Comparison of ENCODE assay signal across 1 cellular context in the genomic region with DNA sequence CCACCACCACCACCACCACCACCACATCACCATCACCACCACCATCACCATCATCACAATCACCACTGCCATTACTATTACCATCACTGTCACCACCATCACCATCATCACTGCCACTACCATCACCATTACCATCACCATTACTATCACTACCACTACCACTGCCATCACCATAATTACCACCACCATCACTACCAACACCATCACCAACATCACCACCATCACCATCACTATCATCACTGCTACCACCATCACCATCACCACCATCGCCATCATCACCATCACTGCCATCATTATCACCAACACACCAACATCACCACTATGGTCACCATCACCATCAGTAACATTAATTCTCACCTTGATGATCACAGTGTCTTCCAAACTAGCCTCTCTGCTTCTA.
A peak's percentile ranks its signal among the peaks of the same experiment; 100 is the strongest.
TF ChIP-seq lines count a peak whose summit lies in the region.

No MANE protein-coding gene starts in this region.

TF ChIP-seq in GM12878, 131 proteins besides CTCF, POLR2A, EP300 and RAD21:
- TF ChIP-seq FOXK2 (IDR thresholded peaks at IDR 0.05) (no peak), STAT1 (conservative IDR thresholded peaks at IDR 0.05) (no peak), ZNF217 (IDR thresholded peaks at IDR 0.05) (no peak), HDGF (IDR thresholded peaks at IDR 0.05) (peak; percentile 92), NBN (IDR thresholded peaks at IDR 0.05) (0 out of 2 replicates have a peak, but pooled peaks have one; percentile 43)
- TF ChIP-seq, protein P1, sequence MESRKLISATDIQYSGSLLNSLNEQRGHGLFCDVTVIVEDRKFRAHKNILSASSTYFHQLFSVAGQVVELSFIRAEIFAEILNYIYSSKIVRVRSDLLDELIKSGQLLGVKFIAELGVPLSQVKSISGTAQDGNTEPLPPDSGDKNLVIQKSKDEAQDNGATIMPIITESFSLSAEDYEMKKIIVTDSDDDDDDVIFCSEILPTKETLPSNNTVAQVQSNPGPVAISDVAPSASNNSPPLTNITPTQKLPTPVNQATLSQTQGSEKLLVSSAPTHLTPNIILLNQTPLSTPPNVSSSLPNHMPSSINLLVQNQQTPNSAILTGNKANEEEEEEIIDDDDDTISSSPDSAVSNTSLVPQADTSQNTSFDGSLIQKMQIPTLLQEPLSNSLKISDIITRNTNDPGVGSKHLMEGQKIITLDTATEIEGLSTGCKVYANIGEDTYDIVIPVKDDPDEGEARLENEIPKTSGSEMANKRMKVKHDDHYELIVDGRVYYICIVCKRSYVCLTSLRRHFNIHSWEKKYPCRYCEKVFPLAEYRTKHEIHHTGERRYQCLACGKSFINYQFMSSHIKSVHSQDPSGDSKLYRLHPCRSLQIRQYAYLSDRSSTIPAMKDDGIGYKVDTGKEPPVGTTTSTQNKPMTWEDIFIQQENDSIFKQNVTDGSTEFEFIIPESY (IDR thresholded peaks at IDR 0.05) = no peak
- TF ChIP-seq, protein P2, sequence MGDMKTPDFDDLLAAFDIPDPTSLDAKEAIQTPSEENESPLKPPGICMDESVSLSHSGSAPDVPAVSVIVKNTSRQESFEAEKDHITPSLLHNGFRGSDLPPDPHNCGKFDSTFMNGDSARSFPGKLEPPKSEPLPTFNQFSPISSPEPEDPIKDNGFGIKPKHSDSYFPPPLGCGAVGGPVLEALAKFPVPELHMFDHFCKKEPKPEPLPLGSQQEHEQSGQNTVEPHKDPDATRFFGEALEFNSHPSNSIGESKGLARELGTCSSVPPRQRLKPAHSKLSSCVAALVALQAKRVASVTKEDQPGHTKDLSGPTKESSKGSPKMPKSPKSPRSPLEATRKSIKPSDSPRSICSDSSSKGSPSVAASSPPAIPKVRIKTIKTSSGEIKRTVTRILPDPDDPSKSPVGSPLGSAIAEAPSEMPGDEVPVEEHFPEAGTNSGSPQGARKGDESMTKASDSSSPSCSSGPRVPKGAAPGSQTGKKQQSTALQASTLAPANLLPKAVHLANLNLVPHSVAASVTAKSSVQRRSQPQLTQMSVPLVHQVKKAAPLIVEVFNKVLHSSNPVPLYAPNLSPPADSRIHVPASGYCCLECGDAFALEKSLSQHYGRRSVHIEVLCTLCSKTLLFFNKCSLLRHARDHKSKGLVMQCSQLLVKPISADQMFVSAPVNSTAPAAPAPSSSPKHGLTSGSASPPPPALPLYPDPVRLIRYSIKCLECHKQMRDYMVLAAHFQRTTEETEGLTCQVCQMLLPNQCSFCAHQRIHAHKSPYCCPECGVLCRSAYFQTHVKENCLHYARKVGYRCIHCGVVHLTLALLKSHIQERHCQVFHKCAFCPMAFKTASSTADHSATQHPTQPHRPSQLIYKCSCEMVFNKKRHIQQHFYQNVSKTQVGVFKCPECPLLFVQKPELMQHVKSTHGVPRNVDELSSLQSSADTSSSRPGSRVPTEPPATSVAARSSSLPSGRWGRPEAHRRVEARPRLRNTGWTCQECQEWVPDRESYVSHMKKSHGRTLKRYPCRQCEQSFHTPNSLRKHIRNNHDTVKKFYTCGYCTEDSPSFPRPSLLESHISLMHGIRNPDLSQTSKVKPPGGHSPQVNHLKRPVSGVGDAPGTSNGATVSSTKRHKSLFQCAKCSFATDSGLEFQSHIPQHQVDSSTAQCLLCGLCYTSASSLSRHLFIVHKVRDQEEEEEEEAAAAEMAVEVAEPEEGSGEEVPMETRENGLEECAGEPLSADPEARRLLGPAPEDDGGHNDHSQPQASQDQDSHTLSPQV (IDR thresholded peaks at IDR 0.05) = no peak
